25 cellular contexts compared by ENCODE assay signal in genomic region chr6:11727356-11727755, GRCh38. TPM values are rescaled to one million over a fixed set of nuclear protein-coding genes. Genes with fewer than 3 reads are reported as not detected.
DNase-seq lines count a peak whose midpoint lies in the region; ATAC-seq and TF ChIP-seq lines count a peak whose summit lies in the region.
"Had no signal": no experiment of that assay in that cellular context is flagged by ENCODE, and none has a peak within 500 bp of the region (broad histone marks: within the 10 kb centered on the region; RNA-seq: fewer than 3 reads in every experiment).

No MANE protein-coding gene starts in this region.

- H3K27me3 ChIP-seq in adipocyte (replicated peaks; ENCODE audit: control insufficient read depth, insufficient read depth, low read length) (no peaks in the 10 kb centered on the region), heart right ventricle (peaks cover 0 to 3% (median 0%) of the 10 kb centered on the region in 7 donors)
- H3K27me3 ChIP-seq: BLaER1 treated with 17β-estradiol and CSF1 and Interleukin-3, amounts not matched to agents 10 nM and 100 nM; esophagus squamous epithelium; right lobe of liver; SJSA1; stomach; tibial artery had no signal

- H3K9ac ChIP-seq in adipocyte (ENCODE audit: low read length), result no peak overlapping the region
- H3K9ac ChIP-seq: BLaER1 treated with 17β-estradiol and CSF1 and Interleukin-3, amounts not matched to agents 10 nM and 100 nM had no signal

- CTCF ChIA-PET in activated naive CD4-positive, alpha-beta T cell treated with anti-CD3 and anti-CD28 coated beads, Interleukin-2, amount 10 ng/mL, durations not matched to agents 7 days and 5 days (lab: Charles Lee), result no interaction called here

- H3K36me3 ChIP-seq in adipocyte (ENCODE audit: control insufficient read depth, insufficient read depth, low read length, severe bottlenecking) (no peaks in the 10 kb centered on the region), heart right ventricle (no peaks in the 10 kb centered on the region)
- H3K36me3 ChIP-seq: BLaER1 treated with 17β-estradiol and CSF1 and Interleukin-3, amounts not matched to agents 10 nM and 100 nM; esophagus squamous epithelium; lower lobe of right lung; right lobe of liver; SJSA1; stomach; tibial artery had no signal

- H3K4me3 Mint-ChIP-seq in activated naive CD4-positive, alpha-beta T cell treated with anti-CD3 and anti-CD28 coated beads, Interleukin-2, amount 10 ng/mL, durations not matched to agents 7 days and 5 days, result peak overlapping the region; percentile 71
- H3K4me3 Mint-ChIP-seq in T-helper 17 cell, result peak overlapping the region; percentile 90
- peak overlapping the region; percentile 82 for H3K4me3 Mint-ChIP-seq in stimulated activated memory B cell treated with anti-CD40 and anti-IgM and Interleukin-4, amounts not matched to agents 10 μg/mL and 1 μg/mL and 100 μg/mL, for 72 hours

- no peak overlapping the region for H3K4me3 ChIP-seq in adipocyte (ENCODE audit: low read length)
- H3K4me3 ChIP-seq in heart right ventricle, result no peak overlapping the region
- H3K4me3 ChIP-seq: BLaER1 treated with 17β-estradiol and CSF1 and Interleukin-3, amounts not matched to agents 10 nM and 100 nM; esophagus squamous epithelium; lower lobe of right lung; right lobe of liver; SJSA1; stomach; tibial artery had no signal

- ATAC-seq in T-helper 17 cell (no peak), HG03520 (IDR thresholded peaks at IDR 0.05; ENCODE audit: unreplicated experiment) (no peak), heart right ventricle (no peak)
- ATAC-seq in stimulated activated memory B cell treated with anti-CD40 and anti-IgM and Interleukin-4, amounts not matched to agents 10 μg/mL and 1 μg/mL and 100 μg/mL, for 72 hours, result no peak
- ATAC-seq: right lobe of liver had no signal

- H3K27me3 Mint-ChIP-seq in activated naive CD4-positive, alpha-beta T cell treated with anti-CD3 and anti-CD28 coated beads, Interleukin-2, amount 10 ng/mL, durations not matched to agents 7 days and 5 days, result no peaks in the 10 kb centered on the region
- no peaks in the 10 kb centered on the region for H3K27me3 Mint-ChIP-seq in T-helper 17 cell
- no peaks in the 10 kb centered on the region for H3K27me3 Mint-ChIP-seq in stimulated activated memory B cell treated with anti-CD40 and anti-IgM and Interleukin-4, amounts not matched to agents 10 μg/mL and 1 μg/mL and 100 μg/mL, for 72 hours

- TF ChIP-seq CTCF in heart right ventricle (IDR thresholded peaks at IDR 0.05), result no peak

- H3K27ac Mint-ChIP-seq in activated naive CD4-positive, alpha-beta T cell treated with anti-CD3 and anti-CD28 coated beads, Interleukin-2, amount 10 ng/mL, durations not matched to agents 7 days and 5 days, result peak overlapping the region; percentile 94
- peak overlapping the region; percentile 98 for H3K27ac Mint-ChIP-seq in T-helper 17 cell
- peak overlapping the region; percentile 89 for H3K27ac Mint-ChIP-seq in stimulated activated memory B cell treated with anti-CD40 and anti-IgM and Interleukin-4, amounts not matched to agents 10 μg/mL and 1 μg/mL and 100 μg/mL, for 72 hours

- no peaks in the 10 kb centered on the region for H3K9me3 ChIP-seq in T-helper 17 cell (ENCODE audit: control insufficient read depth, low read length, poor library complexity, severe bottlenecking)
- H3K9me3 ChIP-seq in adipocyte (ENCODE audit: control insufficient read depth, low read length), result no peaks in the 10 kb centered on the region
- no peaks in the 10 kb centered on the region for H3K9me3 ChIP-seq in heart right ventricle
- H3K9me3 ChIP-seq: esophagus squamous epithelium, lower lobe of right lung, right lobe of liver, SJSA1, stomach, tibial artery had no signal

- H3K4me1 Mint-ChIP-seq in activated naive CD4-positive, alpha-beta T cell treated with anti-CD3 and anti-CD28 coated beads, Interleukin-2, amount 10 ng/mL, durations not matched to agents 7 days and 5 days, result peaks cover 91% of the 10 kb centered on the region
- H3K4me1 Mint-ChIP-seq in T-helper 17 cell, result peaks cover 62% of the 10 kb centered on the region
- H3K4me1 Mint-ChIP-seq in stimulated activated memory B cell treated with anti-CD40 and anti-IgM and Interleukin-4, amounts not matched to agents 10 μg/mL and 1 μg/mL and 100 μg/mL, for 72 hours, result peaks cover 71% of the 10 kb centered on the region

- DNase-seq in activated naive CD4-positive, alpha-beta T cell treated with anti-CD3 and anti-CD28 coated beads, Interleukin-2, amount 10 ng/mL, durations not matched to agents 7 days and 5 days, result no peak
- DNase-seq in activated naive CD4-positive, alpha-beta T cell treated with anti-CD3 and anti-CD28 coated beads, Interleukin-2, amount 50 U/mL, for 16 hours, result no peak
- DNase-seq in T-helper 17 cell, result no peak
- DNase-seq in adipocyte (ENCODE audit: low read depth), result peak; percentile 30
- DNase-seq in heart right ventricle, result no peak
- DNase-seq in cardiac septum (ENCODE audit: low spot score), result no peak
- DNase-seq: amygdala; cortex of kidney; esophagus squamous epithelium; H7; kidney; lower lobe of right lung; NCI-H1092 treated with DMSO at 0.1 percent for 48 hours; NCI-H1930; NCI-H2227 treated with DMSO at 0.1 percent for 48 hours; NCI-H69; right lobe of liver; stimulated activated CD4-positive, alpha-beta T cell treated with anti-CD3 and anti-CD28 coated beads, Interleukin-12 subunit alpha, Interleukin-12 subunit beta, amount 100 ng/mL, for 4 hours; stimulated activated CD4-positive, alpha-beta T cell treated with anti-CD3 and anti-CD28 coated beads, Interleukin-4, amount 100 ng/mL, for 24 hours; stomach; tibial artery had no signal

- H3K9me3 Mint-ChIP-seq in activated naive CD4-positive, alpha-beta T cell treated with anti-CD3 and anti-CD28 coated beads, Interleukin-2, amount 10 ng/mL, durations not matched to agents 7 days and 5 days, result peaks cover 5% of the 10 kb centered on the region
- H3K9me3 Mint-ChIP-seq in stimulated activated memory B cell treated with anti-CD40 and anti-IgM and Interleukin-4, amounts not matched to agents 10 μg/mL and 1 μg/mL and 100 μg/mL, for 72 hours, result no peaks in the 10 kb centered on the region

- H3K27ac ChIP-seq in heart right ventricle, result no peak overlapping the region
- H3K27ac ChIP-seq: esophagus squamous epithelium, lower lobe of right lung, right lobe of liver, SJSA1, stomach, tibial artery had no signal

- 59 to 66% methylated on average over 1 of the region's 1 CpG for WGBS in heart right ventricle, 2 donors

- peaks cover 10% of the 10 kb centered on the region for H3K4me1 ChIP-seq in adipocyte (ENCODE audit: control insufficient read depth, insufficient read depth, low read length)
- H3K4me1 ChIP-seq in heart right ventricle, result peaks cover 0 to 28% (median 3%) of the 10 kb centered on the region in 9 donors
- H3K4me1 ChIP-seq: SJSA1 had no signal

- intact Hi-C loops in heart right ventricle (cut with DNase I), result no loop called here
- intact Hi-C loops in cardiac septum (cut with DNase I), result no loop called here

- peaks cover 23% of the 10 kb centered on the region for H3K36me3 Mint-ChIP-seq in activated naive CD4-positive, alpha-beta T cell treated with anti-CD3 and anti-CD28 coated beads, Interleukin-2, amount 10 ng/mL, durations not matched to agents 7 days and 5 days
- H3K36me3 Mint-ChIP-seq in T-helper 17 cell (ENCODE audit: low read depth), result peaks cover 4% of the 10 kb centered on the region
- peaks cover 24% of the 10 kb centered on the region for H3K36me3 Mint-ChIP-seq in stimulated activated memory B cell treated with anti-CD40 and anti-IgM and Interleukin-4, amounts not matched to agents 10 μg/mL and 1 μg/mL and 100 μg/mL, for 72 hours

RNA-seq across cellular contexts. Expression of gene ADTRP, which starts 51.2 kb away (rescaled TPM):
- 10 to 100 TPM; 24.6 to 43.4 TPM for total RNA-seq in T-helper 17 cell
- under 1 TPM in 2 of 10 donors, not detected in 8; 0.24 to 0.37 TPM for total RNA-seq in heart right ventricle
- under 1 TPM in 1 of 2 donors, not detected in 1; 0.14 TPM for polyA plus RNA-seq in heart right ventricle
- total RNA-seq in cardiac septum, result not detected

Comparison
In these comparisons a context has a peak if more than half of its experiments do, and no peak if none do; other contexts are left out.
1. RNA of gene ADTRP, which starts 51.2 kb away (total RNA-seq): 24.6 to 43.4 TPM in T-helper 17 cell; 0.24 to 0.37 TPM in heart right ventricle and not detected in cardiac septum (single experiment); every median in the first group is over 10 times any median in the second.
2. Peak in every context shown above with its lines, with median percentiles within 50 percentile points of each other: H3K27ac Mint-ChIP-seq and H3K4me3 Mint-ChIP-seq.